12 cellular contexts compared by ENCODE assay signal in the genomic region with DNA sequence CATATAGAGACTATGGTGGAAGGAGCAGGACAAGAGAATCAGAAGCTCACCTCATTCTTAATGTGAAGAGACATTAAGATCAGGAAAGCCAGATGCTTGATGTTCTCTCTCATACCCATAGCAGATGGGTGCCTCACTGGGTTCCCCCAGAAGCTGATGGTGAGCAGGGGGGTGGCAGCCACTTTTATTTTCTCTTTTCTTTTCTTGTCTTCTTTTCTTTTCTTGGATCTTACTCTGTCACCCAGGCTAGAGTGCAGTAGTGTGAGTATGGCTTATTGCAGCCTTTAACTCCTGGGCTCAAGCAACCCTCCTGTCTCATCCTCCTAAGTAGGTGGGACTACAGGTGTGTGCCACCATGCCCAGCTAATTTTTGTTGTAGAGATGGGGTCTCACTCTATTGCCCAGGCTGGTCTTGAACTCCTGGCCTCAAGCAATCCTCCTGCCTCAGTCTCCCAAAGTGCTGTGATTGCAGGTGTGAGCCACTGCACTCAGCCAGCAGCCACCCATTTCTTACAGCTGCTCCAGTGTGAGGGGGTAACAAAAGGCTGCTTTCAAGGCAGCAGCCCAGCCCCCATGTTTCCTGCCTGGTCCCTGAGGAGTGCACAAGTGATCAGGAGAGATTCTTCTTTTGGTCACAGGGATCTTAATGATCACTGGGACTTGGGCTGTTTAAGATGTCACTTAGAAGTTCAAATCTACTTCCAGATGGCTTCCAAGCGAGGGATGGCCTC. TPM values are rescaled to one million over a fixed set of nuclear protein-coding genes. Genes with fewer than 3 reads are reported as not detected.
DNase-seq lines count a peak whose midpoint lies in the region; ATAC-seq and TF ChIP-seq lines count a peak whose summit lies in the region.
"Had no signal": no experiment of that assay in that cellular context is flagged by ENCODE, and none has a peak within 500 bp of the region (broad histone marks: within the 10 kb centered on the region; RNA-seq: fewer than 3 reads in every experiment).

No MANE protein-coding gene starts in this region.

- H3K36me3 ChIP-seq in OCI-LY1 (ENCODE audit: insufficient read depth, low read length) (no peaks in the 10 kb centered on the region), colonic mucosa (no peaks in the 10 kb centered on the region)

- peaks cover 96% of the 10 kb centered on the region for H3K4me1 ChIP-seq in OCI-LY1 (ENCODE audit: insufficient read depth, low read length, severe bottlenecking)
- no peaks in the 10 kb centered on the region for H3K4me1 ChIP-seq in colonic mucosa

- H3K9me3 Mint-ChIP-seq in activated CD4-positive, alpha-beta T cell treated with anti-CD3 and anti-CD28 coated beads, Interleukin-2, amount 10 ng/mL, durations not matched to agents 7 days and 5 days = no peaks in the 10 kb centered on the region
- no peaks in the 10 kb centered on the region for H3K9me3 Mint-ChIP-seq in stimulated activated naive CD8-positive, alpha-beta T cell treated with anti-CD3 and anti-CD28 coated beads, Interleukin-15, amount 100 ng/mL, for 72 hours

- peak overlapping the region; percentile 41 for H3K4me3 ChIP-seq in OCI-LY1 (ENCODE audit: low read depth, low read length, poor library complexity, severe bottlenecking)
- H3K4me3 ChIP-seq in colonic mucosa = no peak overlapping the region
- H3K4me3 ChIP-seq: A549 had no signal

- H3K27ac Mint-ChIP-seq in activated CD4-positive, alpha-beta T cell treated with anti-CD3 and anti-CD28 coated beads, Interleukin-2, amount 10 ng/mL, durations not matched to agents 7 days and 5 days = peak overlapping the region; percentile 97
- peak overlapping the region; percentile 69 to 95 for H3K27ac Mint-ChIP-seq in stimulated activated naive CD8-positive, alpha-beta T cell treated with anti-CD3 and anti-CD28 coated beads, Interleukin-15, amount 100 ng/mL, for 72 hours

- H3F3A ChIP-seq in OCI-LY1 (ENCODE audit: insufficient read depth, low read length) = peaks cover 18% of the 10 kb centered on the region

- H3K9ac ChIP-seq in OCI-LY1 (ENCODE audit: low read length) = peak overlapping the region; percentile 85
- no peak overlapping the region for H3K9ac ChIP-seq in colonic mucosa (ENCODE audit: low read depth in 2 of 2, low read length in 2 of 2)

- TF ChIP-seq CTCF in OCI-LY1 (IDR thresholded peaks at IDR 0.05; ENCODE audit: low read length) (no peak), colonic mucosa (IDR thresholded peaks at IDR 0.05) (no peak)

- intact Hi-C loops in colonic mucosa (cut with DNase I) = no loop called here

- CTCF ChIA-PET in activated CD4-positive, alpha-beta T cell treated with anti-CD3 and anti-CD28 coated beads, Interleukin-2, amount 10 ng/mL, durations not matched to agents 7 days and 5 days (lab: Charles Lee) = interaction anchor here (1.2 to 2.7 kb wide), 2 partner anchors 9 to 252 kb away, joined by 3 to 10 read pairs; no protein-coding TSS in a partner anchor

- H3K4me3 Mint-ChIP-seq in activated CD4-positive, alpha-beta T cell treated with anti-CD3 and anti-CD28 coated beads, Interleukin-2, amount 10 ng/mL, durations not matched to agents 7 days and 5 days = peak overlapping the region; percentile 74
- H3K4me3 Mint-ChIP-seq in stimulated activated naive CD8-positive, alpha-beta T cell treated with anti-CD3 and anti-CD28 coated beads, Interleukin-15, amount 100 ng/mL, for 72 hours = peak overlapping the region; percentile 70 to 77

- DNase-seq in activated CD4-positive, alpha-beta T cell treated with anti-CD3 and anti-CD28 coated beads, Interleukin-2, amount 10 ng/mL, durations not matched to agents 7 days and 5 days = no peak
- no peak for DNase-seq in activated CD4-positive, alpha-beta T cell treated with anti-CD3 and anti-CD28 coated beads, Interleukin-2, amount 50 U/mL, for 48 hours
- no peak for DNase-seq in colonic mucosa
- no peak for DNase-seq in stimulated activated naive CD8-positive, alpha-beta T cell treated with anti-CD3 and anti-CD28 coated beads, Interleukin-15, amount 100 ng/mL, for 72 hours
- no peak for DNase-seq in germinal center (ENCODE audit: low spot score)
- no peak for DNase-seq in stimulated activated CD4-positive, alpha-beta T cell treated with anti-CD3 and anti-CD28 coated beads, Interleukin-12 subunit alpha, Interleukin-12 subunit beta, amount 100 ng/mL, for 4 hours
- DNase-seq: trophoblast cell had no signal

- peak overlapping the region; percentile 100 for H3K27ac ChIP-seq in OCI-LY1 (ENCODE audit: low read depth, low read length, poor library complexity, severe bottlenecking)
- H3K27ac ChIP-seq in colonic mucosa = peak overlapping the region; percentile 16
- H3K27ac ChIP-seq: A549, VCaP had no signal

- ATAC-seq in stimulated activated naive CD8-positive, alpha-beta T cell treated with anti-CD3 and anti-CD28 coated beads, Interleukin-15, amount 100 ng/mL, for 72 hours = no peak
- no peak for ATAC-seq in GM19397 (IDR thresholded peaks at IDR 0.05; ENCODE audit: unreplicated experiment)
- ATAC-seq: A549 had no signal

- H3K79me2 ChIP-seq in OCI-LY1 (ENCODE audit: insufficient read depth, low read length) = no peaks in the 10 kb centered on the region

- H3K9me2 ChIP-seq in OCI-LY1 (ENCODE audit: low read depth, low read length) = no peaks in the 10 kb centered on the region

- no peak overlapping the region for H2AFZ ChIP-seq in OCI-LY1 (ENCODE audit: low read length)

- peaks cover 15% of the 10 kb centered on the region for H3K36me3 Mint-ChIP-seq in activated CD4-positive, alpha-beta T cell treated with anti-CD3 and anti-CD28 coated beads, Interleukin-2, amount 10 ng/mL, durations not matched to agents 7 days and 5 days (ENCODE audit: low read depth)

- peaks cover 5% of the 10 kb centered on the region for H3K27me3 Mint-ChIP-seq in activated CD4-positive, alpha-beta T cell treated with anti-CD3 and anti-CD28 coated beads, Interleukin-2, amount 10 ng/mL, durations not matched to agents 7 days and 5 days
- H3K27me3 Mint-ChIP-seq in stimulated activated naive CD8-positive, alpha-beta T cell treated with anti-CD3 and anti-CD28 coated beads, Interleukin-15, amount 100 ng/mL, for 72 hours = peaks cover 15% of the 10 kb centered on the region

- H3K9me3 ChIP-seq in OCI-LY1 (ENCODE audit: low read length) (no peaks in the 10 kb centered on the region), colonic mucosa (no peaks in the 10 kb centered on the region)
- H3K9me3 ChIP-seq: A549 had no signal

- peak overlapping the region; percentile 71 for H3K4me2 ChIP-seq in OCI-LY1 (ENCODE audit: low read length)
- H3K4me2 ChIP-seq: A549 had no signal

- peaks cover 95% of the 10 kb centered on the region for H3K4me1 Mint-ChIP-seq in activated CD4-positive, alpha-beta T cell treated with anti-CD3 and anti-CD28 coated beads, Interleukin-2, amount 10 ng/mL, durations not matched to agents 7 days and 5 days
- H3K4me1 Mint-ChIP-seq in stimulated activated naive CD8-positive, alpha-beta T cell treated with anti-CD3 and anti-CD28 coated beads, Interleukin-15, amount 100 ng/mL, for 72 hours = peaks cover 99% of the 10 kb centered on the region

- POLR2A ChIA-PET in activated CD4-positive, alpha-beta T cell treated with anti-CD3 and anti-CD28 coated beads, Interleukin-2, amount 10 ng/mL, durations not matched to agents 7 days and 5 days (lab: Charles Lee) = interaction anchor here (0.8 kb wide), 1 partner anchor 241 kb away, joined by 3 read pairs; no protein-coding TSS in a partner anchor

- H3K27me3 ChIP-seq in OCI-LY1 (ENCODE audit: insufficient read depth, low read length) = no peaks in the 10 kb centered on the region
- H3K27me3 ChIP-seq in colonic mucosa = no peaks in the 10 kb centered on the region

- no peaks in the 10 kb centered on the region for H4K20me1 ChIP-seq in OCI-LY1 (ENCODE audit: insufficient read depth, low read length)

RNA-seq across cellular contexts. Expression of a gene that starts 15.1 kb away (rescaled TPM):
- 100 to 1,000 TPM; 147 to 169 TPM for total RNA-seq in activated CD4-positive, alpha-beta T cell treated with anti-CD3 and anti-CD28 coated beads, Interleukin-2, amount 10 ng/mL, durations not matched to agents 7 days and 5 days
- 10 to 100 TPM in 1 of 2 donors, 1 to 10 TPM in 1; 3.6 to 10.5 TPM for total RNA-seq in colonic mucosa
- total RNA-seq: myocyte had no signal

Comparison
In these comparisons a context has a peak if more than half of its experiments do, and no peak if none do; other contexts are left out.
1. RNA of a gene that starts 15.1 kb away (total RNA-seq): 147 to 169 TPM in activated CD4-positive, alpha-beta T cell treated with anti-CD3 and anti-CD28 coated beads, Interleukin-2, amount 10 ng/mL, durations not matched to agents 7 days and 5 days; 3.6 to 10.5 TPM in colonic mucosa; every median in the first group is over 10 times any median in the second.